2 cellular contexts compared by ENCODE assay signal in the genomic region with DNA sequence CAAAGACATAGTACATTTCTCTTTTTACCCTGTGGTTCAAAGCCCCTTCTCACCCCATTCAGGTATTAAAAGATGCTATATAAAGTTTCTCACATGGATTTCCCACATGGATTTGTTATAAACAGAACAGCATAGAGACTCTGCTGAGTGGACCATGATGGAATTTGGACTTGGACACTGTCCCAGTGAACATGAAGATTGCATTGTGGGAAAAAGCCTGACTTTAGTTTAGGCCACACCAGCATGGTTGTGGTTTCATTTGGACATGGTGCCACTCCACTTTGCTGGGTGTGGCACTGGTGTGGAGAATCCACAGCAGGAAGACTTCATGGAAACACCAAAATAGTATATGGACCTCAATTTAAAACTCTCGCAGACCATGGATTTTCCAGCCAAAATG.
TF ChIP-seq lines count a peak whose summit lies in the region.

No MANE protein-coding gene starts in this region.

TF ChIP-seq in IMR-90, 13 proteins besides CTCF, POLR2A, EP300 and RAD21:
- no peak for TF ChIP-seq RCOR1 (IDR thresholded peaks at IDR 0.05; ENCODE audit: insufficient replicate concordance, low read length)
- TF ChIP-seq, protein P1, sequence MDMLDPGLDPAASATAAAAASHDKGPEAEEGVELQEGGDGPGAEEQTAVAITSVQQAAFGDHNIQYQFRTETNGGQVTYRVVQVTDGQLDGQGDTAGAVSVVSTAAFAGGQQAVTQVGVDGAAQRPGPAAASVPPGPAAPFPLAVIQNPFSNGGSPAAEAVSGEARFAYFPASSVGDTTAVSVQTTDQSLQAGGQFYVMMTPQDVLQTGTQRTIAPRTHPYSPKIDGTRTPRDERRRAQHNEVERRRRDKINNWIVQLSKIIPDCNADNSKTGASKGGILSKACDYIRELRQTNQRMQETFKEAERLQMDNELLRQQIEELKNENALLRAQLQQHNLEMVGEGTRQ (IDR thresholded peaks at IDR 0.05; ENCODE audit: low read depth, low read length): no peak

TF ChIP-seq in H1, 55 proteins besides CTCF, POLR2A, EP300 and RAD21:
- TF ChIP-seq CBX8 (IDR thresholded peaks at IDR 0.05; ENCODE audit: borderline replicate concordance, low read depth, low read length) (no peak), ZNF274 (IDR thresholded peaks at IDR 0.05; ENCODE audit: borderline replicate concordance, extremely low read depth, low read length) (no peak), GABPA (IDR thresholded peaks at IDR 0.05; ENCODE audit: borderline replicate concordance, insufficient read depth, low read length) (no peak), SP1 (IDR thresholded peaks at IDR 0.05; ENCODE audit: low read depth, low read length) (no peak), BCL11A (IDR thresholded peaks at IDR 0.05; ENCODE audit: low read depth in 2 of 2, low read length in 2 of 2) (no peak), SRF (IDR thresholded peaks at IDR 0.05; ENCODE audit: low read depth, low read length) (no peak), NRF1 (IDR thresholded peaks at IDR 0.05; ENCODE audit: low read depth, low read length) (no peak), BACH1 (IDR thresholded peaks at IDR 0.05; ENCODE audit: low read length) (no peak), SIN3A (conservative IDR thresholded peaks at IDR 0.05 in 1 of 2, IDR thresholded peaks at IDR 0.05 in 1 of 2; ENCODE audit: low read depth in 1 of 2, low read length in 2 of 2) (no peak), EZH2 (IDR thresholded peaks at IDR 0.05; ENCODE audit: low read depth, low read length, severe bottlenecking) (no peak), RFX5 (IDR thresholded peaks at IDR 0.05; ENCODE audit: borderline replicate concordance, low read depth, low read length) (no peak), HDAC2 (IDR thresholded peaks at IDR 0.05; ENCODE audit: borderline replicate concordance in 1 of 2, low read depth in 2 of 2, low read length in 2 of 2) (no peak), SP2 (IDR thresholded peaks at IDR 0.05; ENCODE audit: low read length) (no peak)
- TF ChIP-seq, protein P2, sequence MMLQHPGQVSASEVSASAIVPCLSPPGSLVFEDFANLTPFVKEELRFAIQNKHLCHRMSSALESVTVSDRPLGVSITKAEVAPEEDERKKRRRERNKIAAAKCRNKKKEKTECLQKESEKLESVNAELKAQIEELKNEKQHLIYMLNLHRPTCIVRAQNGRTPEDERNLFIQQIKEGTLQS (IDR thresholded peaks at IDR 0.05; ENCODE audit: insufficient read depth, low read depth, low read length): no peak
- TF ChIP-seq, protein P3, sequence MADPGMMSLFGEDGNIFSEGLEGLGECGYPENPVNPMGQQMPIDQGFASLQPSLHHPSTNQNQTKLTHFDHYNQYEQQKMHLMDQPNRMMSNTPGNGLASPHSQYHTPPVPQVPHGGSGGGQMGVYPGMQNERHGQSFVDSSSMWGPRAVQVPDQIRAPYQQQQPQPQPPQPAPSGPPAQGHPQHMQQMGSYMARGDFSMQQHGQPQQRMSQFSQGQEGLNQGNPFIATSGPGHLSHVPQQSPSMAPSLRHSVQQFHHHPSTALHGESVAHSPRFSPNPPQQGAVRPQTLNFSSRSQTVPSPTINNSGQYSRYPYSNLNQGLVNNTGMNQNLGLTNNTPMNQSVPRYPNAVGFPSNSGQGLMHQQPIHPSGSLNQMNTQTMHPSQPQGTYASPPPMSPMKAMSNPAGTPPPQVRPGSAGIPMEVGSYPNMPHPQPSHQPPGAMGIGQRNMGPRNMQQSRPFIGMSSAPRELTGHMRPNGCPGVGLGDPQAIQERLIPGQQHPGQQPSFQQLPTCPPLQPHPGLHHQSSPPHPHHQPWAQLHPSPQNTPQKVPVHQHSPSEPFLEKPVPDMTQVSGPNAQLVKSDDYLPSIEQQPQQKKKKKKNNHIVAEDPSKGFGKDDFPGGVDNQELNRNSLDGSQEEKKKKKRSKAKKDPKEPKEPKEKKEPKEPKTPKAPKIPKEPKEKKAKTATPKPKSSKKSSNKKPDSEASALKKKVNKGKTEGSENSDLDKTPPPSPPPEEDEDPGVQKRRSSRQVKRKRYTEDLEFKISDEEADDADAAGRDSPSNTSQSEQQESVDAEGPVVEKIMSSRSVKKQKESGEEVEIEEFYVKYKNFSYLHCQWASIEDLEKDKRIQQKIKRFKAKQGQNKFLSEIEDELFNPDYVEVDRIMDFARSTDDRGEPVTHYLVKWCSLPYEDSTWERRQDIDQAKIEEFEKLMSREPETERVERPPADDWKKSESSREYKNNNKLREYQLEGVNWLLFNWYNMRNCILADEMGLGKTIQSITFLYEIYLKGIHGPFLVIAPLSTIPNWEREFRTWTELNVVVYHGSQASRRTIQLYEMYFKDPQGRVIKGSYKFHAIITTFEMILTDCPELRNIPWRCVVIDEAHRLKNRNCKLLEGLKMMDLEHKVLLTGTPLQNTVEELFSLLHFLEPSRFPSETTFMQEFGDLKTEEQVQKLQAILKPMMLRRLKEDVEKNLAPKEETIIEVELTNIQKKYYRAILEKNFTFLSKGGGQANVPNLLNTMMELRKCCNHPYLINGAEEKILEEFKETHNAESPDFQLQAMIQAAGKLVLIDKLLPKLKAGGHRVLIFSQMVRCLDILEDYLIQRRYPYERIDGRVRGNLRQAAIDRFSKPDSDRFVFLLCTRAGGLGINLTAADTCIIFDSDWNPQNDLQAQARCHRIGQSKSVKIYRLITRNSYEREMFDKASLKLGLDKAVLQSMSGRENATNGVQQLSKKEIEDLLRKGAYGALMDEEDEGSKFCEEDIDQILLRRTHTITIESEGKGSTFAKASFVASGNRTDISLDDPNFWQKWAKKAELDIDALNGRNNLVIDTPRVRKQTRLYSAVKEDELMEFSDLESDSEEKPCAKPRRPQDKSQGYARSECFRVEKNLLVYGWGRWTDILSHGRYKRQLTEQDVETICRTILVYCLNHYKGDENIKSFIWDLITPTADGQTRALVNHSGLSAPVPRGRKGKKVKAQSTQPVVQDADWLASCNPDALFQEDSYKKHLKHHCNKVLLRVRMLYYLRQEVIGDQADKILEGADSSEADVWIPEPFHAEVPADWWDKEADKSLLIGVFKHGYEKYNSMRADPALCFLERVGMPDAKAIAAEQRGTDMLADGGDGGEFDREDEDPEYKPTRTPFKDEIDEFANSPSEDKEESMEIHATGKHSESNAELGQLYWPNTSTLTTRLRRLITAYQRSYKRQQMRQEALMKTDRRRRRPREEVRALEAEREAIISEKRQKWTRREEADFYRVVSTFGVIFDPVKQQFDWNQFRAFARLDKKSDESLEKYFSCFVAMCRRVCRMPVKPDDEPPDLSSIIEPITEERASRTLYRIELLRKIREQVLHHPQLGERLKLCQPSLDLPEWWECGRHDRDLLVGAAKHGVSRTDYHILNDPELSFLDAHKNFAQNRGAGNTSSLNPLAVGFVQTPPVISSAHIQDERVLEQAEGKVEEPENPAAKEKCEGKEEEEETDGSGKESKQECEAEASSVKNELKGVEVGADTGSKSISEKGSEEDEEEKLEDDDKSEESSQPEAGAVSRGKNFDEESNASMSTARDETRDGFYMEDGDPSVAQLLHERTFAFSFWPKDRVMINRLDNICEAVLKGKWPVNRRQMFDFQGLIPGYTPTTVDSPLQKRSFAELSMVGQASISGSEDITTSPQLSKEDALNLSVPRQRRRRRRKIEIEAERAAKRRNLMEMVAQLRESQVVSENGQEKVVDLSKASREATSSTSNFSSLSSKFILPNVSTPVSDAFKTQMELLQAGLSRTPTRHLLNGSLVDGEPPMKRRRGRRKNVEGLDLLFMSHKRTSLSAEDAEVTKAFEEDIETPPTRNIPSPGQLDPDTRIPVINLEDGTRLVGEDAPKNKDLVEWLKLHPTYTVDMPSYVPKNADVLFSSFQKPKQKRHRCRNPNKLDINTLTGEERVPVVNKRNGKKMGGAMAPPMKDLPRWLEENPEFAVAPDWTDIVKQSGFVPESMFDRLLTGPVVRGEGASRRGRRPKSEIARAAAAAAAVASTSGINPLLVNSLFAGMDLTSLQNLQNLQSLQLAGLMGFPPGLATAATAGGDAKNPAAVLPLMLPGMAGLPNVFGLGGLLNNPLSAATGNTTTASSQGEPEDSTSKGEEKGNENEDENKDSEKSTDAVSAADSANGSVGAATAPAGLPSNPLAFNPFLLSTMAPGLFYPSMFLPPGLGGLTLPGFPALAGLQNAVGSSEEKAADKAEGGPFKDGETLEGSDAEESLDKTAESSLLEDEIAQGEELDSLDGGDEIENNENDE (IDR thresholded peaks at IDR 0.05; ENCODE audit: insufficient replicate concordance, low read length): no peak
